Comparison of ENCODE assay signal across 1 cellular context in genomic region chr11:92180664-92181251, GRCh38.
TF ChIP-seq lines count a peak whose summit lies in the region.

No MANE protein-coding gene starts in this region.

TF ChIP-seq in H1, 55 proteins besides CTCF, POLR2A, EP300 and RAD21 (continued from another document):
- TF ChIP-seq KDM1A (IDR thresholded peaks at IDR 0.05; ENCODE audit: borderline replicate concordance, low read length), result no peak
- no peak for TF ChIP-seq ATF2 (IDR thresholded peaks at IDR 0.05; ENCODE audit: low read length)
- TF ChIP-seq HDAC6 (IDR thresholded peaks at IDR 0.05; ENCODE audit: low read depth, low read length), result no peak
- TF ChIP-seq GTF2F1 (IDR thresholded peaks at IDR 0.05; ENCODE audit: borderline replicate concordance, low read depth, low read length), result no peak
- no peak for TF ChIP-seq YY1 (IDR thresholded peaks at IDR 0.05; ENCODE audit: low read depth, low read length)
- TF ChIP-seq EZH2 (IDR thresholded peaks at IDR 0.05; ENCODE audit: low read depth, low read length, severe bottlenecking), result no peak
- TF ChIP-seq BCL11A (IDR thresholded peaks at IDR 0.05; ENCODE audit: low read depth in 2 of 2, low read length in 2 of 2), result no peak
- no peak for TF ChIP-seq TAF1 (IDR thresholded peaks at IDR 0.05; ENCODE audit: low read depth, low read length)
- TF ChIP-seq NANOG (IDR thresholded peaks at IDR 0.05; ENCODE audit: insufficient read depth, low read depth, low read length, poor library complexity, severe bottlenecking), result no peak
- TF ChIP-seq CEBPB (IDR thresholded peaks at IDR 0.05; ENCODE audit: low read depth, low read length), result no peak
- no peak for TF ChIP-seq TEAD4 (IDR thresholded peaks at IDR 0.05; ENCODE audit: low read depth, low read length)
- TF ChIP-seq CREB1 (IDR thresholded peaks at IDR 0.05), result no peak
- no peak for TF ChIP-seq JUN (IDR thresholded peaks at IDR 0.05; ENCODE audit: low read depth, low read length)
- TF ChIP-seq PHF8 (conservative IDR thresholded peaks at IDR 0.05; ENCODE audit: low read depth, low read length), result no peak
